ENCODE assay signal across 8 cellular contexts in the genomic region with DNA sequence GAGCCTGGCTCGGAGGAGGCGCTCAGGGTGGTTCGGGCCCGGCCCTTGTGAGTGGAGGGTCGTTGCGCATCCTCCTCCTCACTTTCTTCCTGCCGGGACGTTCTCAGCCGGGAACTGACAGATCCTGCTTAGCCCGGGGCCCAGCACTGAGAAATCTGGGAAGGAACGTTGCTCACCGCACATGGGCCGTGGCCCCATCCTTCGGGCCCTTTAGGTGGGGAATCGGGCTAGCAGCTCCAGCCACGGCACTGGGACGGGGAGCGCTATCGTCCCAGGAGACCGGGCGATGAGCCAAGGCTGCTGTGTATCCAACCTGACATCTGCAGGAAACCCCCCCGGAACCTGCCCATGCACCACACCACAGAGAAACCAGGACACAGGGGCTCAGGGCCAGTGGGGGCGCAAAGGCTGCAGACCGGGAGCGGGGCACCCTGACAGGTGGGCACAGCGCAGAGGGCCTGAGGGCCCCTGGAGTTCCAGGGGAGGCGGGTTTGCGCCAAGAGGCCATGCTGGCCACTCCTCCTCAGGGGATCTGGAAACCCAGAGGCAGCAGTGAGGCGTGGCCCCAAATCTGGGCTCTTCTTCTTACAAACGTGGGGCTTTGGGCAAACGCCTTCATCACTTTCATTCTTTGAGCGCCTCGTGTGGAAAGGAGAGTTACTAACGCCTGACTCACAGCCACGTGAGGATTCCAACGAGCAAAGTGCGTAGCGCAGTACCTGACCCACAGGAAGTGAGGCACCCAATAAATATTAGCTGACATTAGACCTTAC. TPM values are rescaled to one million over a fixed set of nuclear protein-coding genes. Genes with fewer than 3 reads are reported as not detected.
DNase-seq lines count a peak whose midpoint lies in the region; ATAC-seq and TF ChIP-seq lines count a peak whose summit lies in the region.

A gene (minus strand): TSS at position 116 of the 773 bp plus-strand sequence. CDS start 4,659 bp downstream, outside the sequence.

- TF ChIP-seq POLR2A in upper lobe of left lung (IDR thresholded peaks at IDR 0.05) = no peak

- H3K4me3 ChIP-seq in LNCaP clone FGC (ENCODE audit: low read depth, low read length) (peak within 1 kb of the TSS; percentile 39), left ventricle myocardium inferior (peak within 1 kb of the TSS; percentile 76), upper lobe of left lung (peak within 1 kb of the TSS; percentile 40 to 70 (median 61))

- peak; percentile 69 for DNase-seq in DMS 273 treated with DMSO at 0.1 percent for 48 hours (lab: John Stamatoyannopoulos, UW)
- no peak for DNase-seq in LNCaP clone FGC (ENCODE audit: low read depth)
- peak; percentile 95 for DNase-seq in SW480 (ENCODE audit: low spot score)
- peak; percentile 96 for DNase-seq in amniotic epithelial cell (ENCODE audit: low read depth)
- DNase-seq in left ventricle myocardium inferior = peak; percentile 36
- peak; percentile 90 for DNase-seq in posterior vena cava (ENCODE audit: low spot score)
- peak; percentile 83 to 90 for DNase-seq in upper lobe of left lung

- WGBS in upper lobe of left lung, 2 donors = 1% methylated on average over 22 to 31 of the region's 38 CpGs

- TF ChIP-seq CTCF in LNCaP clone FGC (IDR thresholded peaks at IDR 0.05; ENCODE audit: control insufficient read depth, extremely low read depth, insufficient read depth) (no peak), left ventricle myocardium inferior (IDR thresholded peaks at IDR 0.05; ENCODE audit: borderline replicate concordance) (peak; percentile 39), upper lobe of left lung (IDR thresholded peaks at IDR 0.05) (peak in 5 of 6 experiments; percentile 12 to 28 (median 17))

- intact Hi-C loops in left ventricle myocardium inferior (cut with micrococcal nuclease) (no loop called here), posterior vena cava (cut with DNase I) (no loop called here)

- ATAC-seq in GM21423 (IDR thresholded peaks at IDR 0.05; ENCODE audit: unreplicated experiment) (peak; percentile 60), upper lobe of left lung (ENCODE audit: low FRiP score in 2 of 2) (peak; percentile 82 to 90)

- H3K27ac ChIP-seq in left ventricle myocardium inferior (replicated peaks) (peak within 1 kb of the TSS; percentile 9), upper lobe of left lung (peak within 1 kb of the TSS in 3 of 4 donors; percentile 28 to 53 (median 48))

- peaks cover 10% of the 10 kb centered on the region for H3K36me3 ChIP-seq in left ventricle myocardium inferior
- peaks cover 0 to 9% (median 2%) of the 10 kb centered on the region in 4 donors for H3K36me3 ChIP-seq in upper lobe of left lung

- H3K9me3 ChIP-seq in left ventricle myocardium inferior (replicated peaks) = no peaks in the 10 kb centered on the region
- H3K9me3 ChIP-seq in upper lobe of left lung = no peaks in the 10 kb centered on the region

- TF ChIP-seq EP300 in upper lobe of left lung (IDR thresholded peaks at IDR 0.05) = peak in 1 of 4 donors; percentile 82

- H3K4me1 ChIP-seq in left ventricle myocardium inferior (peaks cover 33% of the 10 kb centered on the region), upper lobe of left lung (peaks cover 22 to 28% (median 24%) of the 10 kb centered on the region in 4 donors)

- H3K27me3 ChIP-seq in left ventricle myocardium inferior (ENCODE audit: low read depth) (peaks cover 48% of the 10 kb centered on the region), upper lobe of left lung (peaks cover 0 to 26% (median 16%) of the 10 kb centered on the region in 4 donors)

RNA-seq across cellular contexts. Expression of the gene that starts here (rescaled TPM):
- total RNA-seq in left ventricle myocardium inferior (not detected), posterior vena cava (1 to 10 TPM in 1 of 2 donors, under 1 TPM in 1; 0.14 to 2.1 TPM), upper lobe of left lung (under 1 TPM in 3 of 6 donors, not detected in 3; 0.13 to 0.46 (median 0.40) TPM)

Comparison
In these comparisons a context has a peak if more than half of its experiments do, and no peak if none do; other contexts are left out.
1. Peak in DNase-seq, H3K4me3 ChIP-seq and H3K27ac ChIP-seq in left ventricle myocardium inferior; RNA of the gene not detected or under 1 TPM.
2. Peak in DNase-seq, ATAC-seq, H3K4me3 ChIP-seq and H3K27ac ChIP-seq in upper lobe of left lung; RNA of the gene not detected or under 1 TPM.